Comparison of ENCODE assay signal across 1 cellular context in genomic region chr1:24556414-24556795, GRCh38.
TF ChIP-seq lines count a peak whose summit lies in the region.

No MANE protein-coding gene starts in this region.

TF ChIP-seq in HepG2, 621 proteins besides CTCF, POLR2A, EP300 and RAD21:
- TF ChIP-seq ZNF460 (CRISPR knock-in tag; IDR thresholded peaks at IDR 0.05; ENCODE audit: borderline replicate concordance) = no peak
- no peak for TF ChIP-seq RFX1 (IDR thresholded peaks at IDR 0.05)
- TF ChIP-seq MYC (CRISPR knock-in tag; IDR thresholded peaks at IDR 0.05; ENCODE audit: borderline replicate concordance) = no peak
- TF ChIP-seq SMARCC2 (IDR thresholded peaks at IDR 0.05) = no peak
- TF ChIP-seq KDM1A (CRISPR knock-in tag; IDR thresholded peaks at IDR 0.05) = 0 out of 2 replicates have a peak, but pooled peaks have one; percentile 39
- TF ChIP-seq ZNF589 (CRISPR knock-in tag; conservative IDR thresholded peaks at IDR 0.05) = no peak
- peak; percentile 84 for TF ChIP-seq ZMYM3 (CRISPR knock-in tag; IDR thresholded peaks at IDR 0.05)
- 0 out of 2 replicates have a peak, but pooled peaks have one; percentile 15 for TF ChIP-seq ADNP (CRISPR knock-in tag; IDR thresholded peaks at IDR 0.05)
- TF ChIP-seq THAP9 (CRISPR knock-in tag; IDR thresholded peaks at IDR 0.05; ENCODE audit: borderline replicate concordance) = no peak
- TF ChIP-seq NRL (CRISPR knock-in tag; IDR thresholded peaks at IDR 0.05; ENCODE audit: borderline replicate concordance) = 0 out of 2 replicates have a peak, but pooled peaks have one; percentile 50
- no peak for TF ChIP-seq IRF2 (CRISPR knock-in tag; IDR thresholded peaks at IDR 0.05)
- peak; percentile 95 for TF ChIP-seq ZNF629 (CRISPR knock-in tag; conservative IDR thresholded peaks at IDR 0.05)
- TF ChIP-seq ZKSCAN1 (IDR thresholded peaks at IDR 0.05; ENCODE audit: low read length) = no peak
- TF ChIP-seq PAWR (CRISPR knock-in tag; IDR thresholded peaks at IDR 0.05; ENCODE audit: borderline replicate concordance) = no peak
- TF ChIP-seq ZNF263 (CRISPR knock-in tag; IDR thresholded peaks at IDR 0.05) = no peak
- no peak for TF ChIP-seq ATF1 (CRISPR knock-in tag; IDR thresholded peaks at IDR 0.05)
- no peak for TF ChIP-seq HMGA1 (CRISPR knock-in tag; conservative IDR thresholded peaks at IDR 0.05)
- peak; percentile 23; the same call in 1 of the 2 replicates for TF ChIP-seq ZNF687 (CRISPR knock-in tag; IDR thresholded peaks at IDR 0.05)
- no peak for TF ChIP-seq MEF2D (CRISPR knock-in tag; IDR thresholded peaks at IDR 0.05)
- TF ChIP-seq YY1 (IDR thresholded peaks at IDR 0.05; ENCODE audit: insufficient read depth, insufficient replicate concordance, low read depth, low read length) = peak; percentile 3
